ENCODE assay signal across 8 cellular contexts in the genomic region with DNA sequence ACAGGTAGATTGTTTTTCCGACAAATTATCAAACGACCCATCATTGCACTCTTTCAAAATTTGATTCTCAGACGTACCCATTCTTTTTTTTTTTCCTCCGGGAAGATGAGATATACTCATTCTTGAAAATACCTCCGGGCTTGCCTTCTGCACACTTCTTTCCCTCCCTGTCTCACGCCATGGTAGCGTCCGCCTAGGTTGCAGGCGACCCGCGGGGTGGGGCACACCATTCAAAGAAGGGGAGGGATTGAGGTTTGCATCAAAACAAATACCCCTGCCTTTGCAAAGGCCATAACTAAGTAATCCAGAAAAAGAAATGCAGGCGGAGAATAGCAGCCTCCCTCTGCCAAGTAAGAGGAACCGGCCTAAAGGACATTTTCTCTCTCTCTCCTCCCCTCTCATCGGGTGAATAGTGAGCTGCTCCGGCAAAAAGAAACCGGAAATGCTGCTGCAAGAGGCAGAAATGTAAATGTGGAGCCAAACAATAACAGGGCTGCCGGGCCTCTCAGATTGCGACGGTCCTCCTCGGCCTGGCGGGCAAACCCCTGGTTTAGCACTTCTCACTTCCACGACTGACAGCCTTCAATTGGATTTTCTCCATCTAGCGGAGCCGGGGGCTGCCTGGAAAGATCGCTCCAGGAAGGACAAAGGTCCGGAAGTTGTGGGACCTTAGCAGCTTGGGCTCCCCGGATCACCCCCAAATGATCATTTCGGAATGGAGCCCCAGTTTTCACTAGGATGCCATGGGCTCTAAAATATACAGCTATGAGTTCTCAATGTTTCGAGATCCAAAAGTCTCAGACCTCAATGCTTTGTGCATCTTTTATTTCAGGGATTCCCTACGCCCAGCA. TPM values are rescaled to one million over a fixed set of nuclear protein-coding genes. Genes with fewer than 3 reads are reported as not detected.
DNase-seq lines count a peak whose midpoint lies in the region; ATAC-seq and TF ChIP-seq lines count a peak whose summit lies in the region.

No MANE protein-coding gene starts in this region.

- H3K27me3 Mint-ChIP-seq in WTC11 (ENCODE audit: low read depth) = no peaks in the 10 kb centered on the region

- CTCF ChIA-PET in WTC11 (lab: Charles Lee) = interaction anchor here (0.6 to 7.0 kb wide), 29 partner anchors 9 to 781 kb away, joined by 3 to 205 read pairs (median 10); partner anchors contain the start of genes ATP1B2, CD68, DNAH2 and EFNB3

- peaks cover 31% of the 10 kb centered on the region for H3K4me1 Mint-ChIP-seq in WTC11

- H3K27ac Mint-ChIP-seq in WTC11 = peak overlapping the region; percentile 100

- TF ChIP-seq CTCF in 22Rv1 (IDR thresholded peaks at IDR 0.05) (no peak), WTC11 (IDR thresholded peaks at IDR 0.05) (no peak), cardiac fibroblast (IDR thresholded peaks at IDR 0.05; ENCODE audit: low read depth, low read length) (no peak)

- ATAC-seq in GM18520 (IDR thresholded peaks at IDR 0.05; ENCODE audit: unreplicated experiment) = peak; percentile 34
- peak; percentile 36 for ATAC-seq in HG03066 (IDR thresholded peaks at IDR 0.05; ENCODE audit: low read depth, unreplicated experiment)
- peak; percentile 13 for ATAC-seq in WTC11

- DNase-seq in NCI-H2171 treated with DMSO at 0.1 percent for 48 hours (lab: John Stamatoyannopoulos, UW) (peak; percentile 95), WTC11 (ENCODE audit: low spot score) (peak; percentile 75), cardiac fibroblast (ENCODE audit: low read depth in 2 of 2) (peak in 1 of 2 donors; percentile 93), islet precursor cell (peak; percentile 90)
- DNase-seq in stimulated activated CD4-positive, alpha-beta T cell treated with anti-CD3 and anti-CD28 coated beads, Interleukin-12 subunit alpha, Interleukin-12 subunit beta, amount 100 ng/mL, for 48 hours (ENCODE audit: low read depth in 2 of 3, low spot score in 1 of 3) = peak; percentile 58 to 74 (median 72)

- H3K9me3 Mint-ChIP-seq in WTC11 = no peaks in the 10 kb centered on the region

- H3K36me3 Mint-ChIP-seq in WTC11 = peaks cover 21% of the 10 kb centered on the region

- POLR2A ChIA-PET in WTC11 (lab: Charles Lee) = interaction anchor here (0.7 to 5.9 kb wide), 27 partner anchors 10 to 470 kb away, joined by 3 to 80 read pairs (median 8); partner anchors contain the start of genes ATP1B2, CD68, DNAH2 and EFNB3

- peak overlapping the region; percentile 71 to 90 for H3K4me3 ChIP-seq in cardiac fibroblast (replicated peaks in 1 of 2; ENCODE audit: low read depth in 2 of 2, low read length in 2 of 2)

- peak overlapping the region; percentile 88 for H3K4me3 Mint-ChIP-seq in WTC11

- peak overlapping the region; percentile 96 for H3K27ac ChIP-seq in 22Rv1

TF ChIP-seq in WTC11, 78 proteins besides CTCF, POLR2A, EP300 and RAD21:
- no peak for TF ChIP-seq NFYB (CRISPR knock-in tag; conservative IDR thresholded peaks at IDR 0.05; ENCODE audit: low read depth)
- peak; percentile 50; the same call in 1 of the 2 replicates for TF ChIP-seq GABPB1 (CRISPR knock-in tag; IDR thresholded peaks at IDR 0.05)
- TF ChIP-seq HMGA2 (CRISPR knock-in tag; IDR thresholded peaks at IDR 0.05) = 0 out of 2 replicates have a peak, but pooled peaks have one; percentile 19
- TF ChIP-seq ZNF121 (CRISPR knock-in tag; IDR thresholded peaks at IDR 0.05) = no peak
- TF ChIP-seq FOXP4 (CRISPR knock-in tag; IDR thresholded peaks at IDR 0.05) = 0 out of 2 replicates have a peak, but pooled peaks have one; percentile 10
- no peak for TF ChIP-seq GTF2I (CRISPR knock-in tag; conservative IDR thresholded peaks at IDR 0.05)
- 0 out of 2 replicates have a peak, but pooled peaks have one; percentile 17 for TF ChIP-seq KAT7 (CRISPR knock-in tag; IDR thresholded peaks at IDR 0.05; ENCODE audit: borderline replicate concordance)
- TF ChIP-seq FOXK1 (CRISPR knock-in tag; IDR thresholded peaks at IDR 0.05) = peak; percentile 84
- TF ChIP-seq SP1 (CRISPR knock-in tag; conservative IDR thresholded peaks at IDR 0.05) = peak; percentile 46
TF ChIP-seq in WTC11: peak in this region for 6.

RNA-seq across cellular contexts. Expression of gene TP53, which starts 0.8 kb away (rescaled TPM):
- 173 to 179 TPM (median 176 TPM) in 3 replicates for total RNA-seq in WTC11 (2021)

RNA-seq across cellular contexts. Expression of gene WRAP53, which starts 1.8 kb away (rescaled TPM):
- total RNA-seq in WTC11 (2021) = 35.5 to 37.3 TPM (median 37.2 TPM) in 3 replicates

RNA-seq across cellular contexts. Expression of gene EFNB3, which starts 18.6 kb away (rescaled TPM):
- total RNA-seq in WTC11 (2021) = 14.3 to 14.7 TPM (median 14.5 TPM) in 3 replicates

RNA-seq across cellular contexts. Expression of gene DNAH2, which starts 31.1 kb away (rescaled TPM):
- total RNA-seq in WTC11 (2021) = 0.17 to 0.34 TPM (median 0.27 TPM) in 3 replicates

RNA-seq across cellular contexts. Expression of gene ATP1B2, which starts 35.7 kb away (rescaled TPM):
- 29.1 to 37.5 TPM (median 35.9 TPM) in 3 replicates for total RNA-seq in WTC11 (2021)
